8 cellular contexts compared by ENCODE assay signal in the genomic region with DNA sequence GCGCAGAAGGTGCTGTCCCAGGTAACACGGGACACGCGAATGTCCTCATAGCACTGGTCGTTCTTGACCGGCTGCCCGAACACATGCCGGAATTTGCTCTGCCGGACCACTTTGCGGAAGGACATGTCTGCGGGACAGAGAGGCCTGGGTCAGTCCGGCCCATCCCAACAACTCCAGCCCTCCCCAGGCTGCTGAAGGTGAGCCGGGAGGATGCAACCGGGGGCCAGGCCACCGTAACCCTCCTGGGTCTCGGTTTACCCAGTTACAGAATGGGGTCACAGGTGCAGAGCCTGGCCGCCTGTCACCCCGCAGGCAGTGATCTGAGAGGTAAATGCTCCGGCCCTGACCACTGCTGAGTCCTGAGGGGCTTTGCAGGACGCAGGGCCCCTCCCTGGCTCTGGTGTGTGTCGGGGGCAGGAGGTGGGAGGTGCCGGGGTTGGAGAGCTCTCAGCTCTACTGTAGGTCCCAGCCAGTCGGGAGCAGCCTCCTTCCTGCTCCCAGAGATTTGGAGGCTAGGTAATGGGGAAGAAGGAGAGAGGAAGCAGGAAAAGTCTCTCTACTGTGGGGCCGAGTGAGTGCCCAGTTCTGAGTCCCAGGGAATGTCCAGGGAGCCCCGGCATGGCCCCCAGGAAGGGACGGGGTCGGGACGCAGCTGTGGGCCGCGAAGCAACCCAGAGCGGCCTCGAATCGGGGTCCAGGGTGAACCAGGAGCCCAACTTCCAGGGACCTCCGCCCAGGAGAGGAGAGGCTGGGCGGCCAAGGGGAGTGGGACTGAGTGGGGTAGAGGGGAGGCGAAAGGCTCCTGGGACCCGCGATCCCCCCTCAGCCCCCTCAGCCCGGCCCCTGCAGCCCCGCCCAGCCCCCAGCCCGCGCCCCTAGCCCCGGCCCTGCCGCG. TPM values are rescaled to one million over a fixed set of nuclear protein-coding genes. Genes with fewer than 3 reads are reported as not detected.
DNase-seq lines count a peak whose midpoint lies in the region; ATAC-seq and TF ChIP-seq lines count a peak whose summit lies in the region.

No MANE protein-coding gene starts in this region.

- peaks cover 9% of the 10 kb centered on the region for H3K4me1 Mint-ChIP-seq in brain
- peaks cover 60% of the 10 kb centered on the region for H3K4me1 Mint-ChIP-seq in memory B cell

- TF ChIP-seq CTCF in cardiac muscle cell (IDR thresholded peaks at IDR 0.05; ENCODE audit: low read depth, low read length) (no peak), brain (conservative IDR thresholded peaks at IDR 0.05) (no peak)

- H3K27ac ChIP-seq in cardiac muscle cell (peak overlapping the region; percentile 93), aorta (ENCODE audit: low read depth in 1 of 2, low read length in 2 of 2) (peak overlapping the region; percentile 74 to 97)

- H3K4me3 Mint-ChIP-seq in brain: peak overlapping the region; percentile 84 to 89 (median 87)
- H3K4me3 Mint-ChIP-seq in memory B cell: peak overlapping the region; percentile 78

- no peaks in the 10 kb centered on the region for H3K9me3 Mint-ChIP-seq in brain
- H3K9me3 Mint-ChIP-seq in memory B cell: no peaks in the 10 kb centered on the region

- ATAC-seq in Right ventricle myocardium inferior: no peak
- no peak for ATAC-seq in memory B cell (ENCODE audit: low read depth)
- peak; percentile 1 for ATAC-seq in aorta (ENCODE audit: low FRiP score)
- no peak for ATAC-seq in HG02973 (IDR thresholded peaks at IDR 0.05; ENCODE audit: unreplicated experiment)

- H3K4me1 ChIP-seq in cardiac muscle cell (ENCODE audit: low read depth) (no peaks in the 10 kb centered on the region), aorta (ENCODE audit: control insufficient read depth in 1 of 2, insufficient read depth in 2 of 2, low read length in 2 of 2) (no peaks in the 10 kb centered on the region)

- 34 to 37% methylated on average over 42 to 45 of the region's 45 CpGs for WGBS in aorta, 2 donors

- H3K27me3 ChIP-seq in cardiac muscle cell (no peaks in the 10 kb centered on the region), aorta (ENCODE audit: control insufficient read depth in 1 of 2, insufficient read depth in 2 of 2, low read length in 1 of 2) (no peaks in the 10 kb centered on the region)

- peaks cover 3% of the 10 kb centered on the region for H3K36me3 ChIP-seq in cardiac muscle cell
- no peaks in the 10 kb centered on the region for H3K36me3 ChIP-seq in aorta (ENCODE audit: control insufficient read depth in 1 of 2, insufficient read depth in 2 of 2, low read length in 1 of 2)

- intact Hi-C loops in Right ventricle myocardium inferior (cut with DNase I): loop anchor here (2.0 kb wide), 1 partner anchor 26 kb away; the partner anchor contains the start of gene TMEM134
- intact Hi-C loops in aorta (cut with DNase I): no loop called here

- peak overlapping the region; percentile 90 for H3K4me3 ChIP-seq in cardiac muscle cell
- H3K4me3 ChIP-seq in aorta (ENCODE audit: low read length in 2 of 2): peak overlapping the region; percentile 81

- H3K9me3 ChIP-seq in cardiac muscle cell (ENCODE audit: low read depth) (no peaks in the 10 kb centered on the region), aorta (ENCODE audit: control insufficient read depth, low read length) (no peaks in the 10 kb centered on the region)

- H3K27me3 Mint-ChIP-seq in brain (no peaks in the 10 kb centered on the region), memory B cell (no peaks in the 10 kb centered on the region)

- peak overlapping the region in 4 of 5 experiments; percentile 45 to 97 (median 90) for H3K27ac Mint-ChIP-seq in brain
- peak overlapping the region; percentile 92 for H3K27ac Mint-ChIP-seq in memory B cell

- no peaks in the 10 kb centered on the region for H3K36me3 Mint-ChIP-seq in brain
- peaks cover 4% of the 10 kb centered on the region for H3K36me3 Mint-ChIP-seq in memory B cell

- DNase-seq in cardiac muscle cell (ENCODE audit: low read depth in 1 of 2, low spot score in 1 of 2) (no peak), Right ventricle myocardium inferior (ENCODE audit: missing footprints) (no peak), memory B cell (ENCODE audit: low spot score in 2 of 2) (peak in 1 of 2 donors; percentile 34), aorta (no peak), RPMI8226 (no peak), NCI-H2196 (lab: John Stamatoyannopoulos, UW; ENCODE audit: unreplicated experiment) (no peak)

RNA-seq across cellular contexts. Expression of gene CORO1B, which starts 0.5 kb away (rescaled TPM):
- total RNA-seq in cardiac muscle cell (59.9 and 74.7 TPM in 2 replicates), Right ventricle myocardium inferior (26.6 TPM), aorta (10 to 100 TPM; 77.6 to 79.6 TPM)
- polyA plus RNA-seq in cardiac muscle cell (51.1 and 61.5 TPM in 2 replicates), brain (ENCODE audit: insufficient read depth, low read depth, low replicate concordance) (124 TPM), aorta (10 to 100 TPM; 45.7 to 96.7 TPM)

RNA-seq across cellular contexts. Expression of gene PTPRCAP, which starts 5.3 kb away (rescaled TPM):
- total RNA-seq in cardiac muscle cell: 4.1 and 6.1 TPM in 2 replicates
- polyA plus RNA-seq in cardiac muscle cell: 2.5 and 3.2 TPM in 2 replicates
- total RNA-seq in Right ventricle myocardium inferior: 1.7 TPM
- polyA plus RNA-seq in brain (ENCODE audit: insufficient read depth, low read depth, low replicate concordance): 2.7 TPM
- total RNA-seq in aorta: 1 to 10 TPM; 2.9 to 4.8 TPM
- 10 to 100 TPM in 1 of 2 donors, 1 to 10 TPM in 1; 2.0 to 13.8 TPM for polyA plus RNA-seq in aorta

RNA-seq across cellular contexts. Expression of gene GPR152, which starts 9.8 kb away (rescaled TPM):
- total RNA-seq in cardiac muscle cell: 0.35 TPM in 1 of 2 replicates, not detected in the other
- not detected in 2 replicates for polyA plus RNA-seq in cardiac muscle cell
- not detected for total RNA-seq in Right ventricle myocardium inferior
- not detected for polyA plus RNA-seq in brain (ENCODE audit: insufficient read depth, low read depth, low replicate concordance)
- total RNA-seq in aorta: not detected
- polyA plus RNA-seq in aorta: not detected

RNA-seq across cellular contexts. Expression of gene CABP4, which starts 12.4 kb away (rescaled TPM):
- total RNA-seq in cardiac muscle cell: 0.32 TPM in 1 of 2 replicates, not detected in the other
- polyA plus RNA-seq in cardiac muscle cell: 0.55 TPM in 1 of 2 replicates, not detected in the other
- 1.1 TPM for total RNA-seq in Right ventricle myocardium inferior
- 4.8 TPM for polyA plus RNA-seq in brain (ENCODE audit: insufficient read depth, low read depth, low replicate concordance)
- 1 to 10 TPM; 2.4 TPM for total RNA-seq in aorta
- 1 to 10 TPM in 1 of 2 donors, under 1 TPM in 1; 0.33 to 3.9 TPM for polyA plus RNA-seq in aorta

RNA-seq across cellular contexts. Expression of gene RPS6KB2, which starts 14.5 kb away (rescaled TPM):
- 88.0 and 97.0 TPM in 2 replicates for total RNA-seq in cardiac muscle cell
- polyA plus RNA-seq in cardiac muscle cell: 92.5 and 93.8 TPM in 2 replicates
- total RNA-seq in Right ventricle myocardium inferior: 27.8 TPM
- 30.9 TPM for polyA plus RNA-seq in brain (ENCODE audit: insufficient read depth, low read depth, low replicate concordance)
- total RNA-seq in aorta: 10 to 100 TPM; 30.8 to 37.7 TPM
- 10 to 100 TPM; 38.2 to 84.8 TPM for polyA plus RNA-seq in aorta
